20 cellular contexts compared by ENCODE assay signal in the genomic region with DNA sequence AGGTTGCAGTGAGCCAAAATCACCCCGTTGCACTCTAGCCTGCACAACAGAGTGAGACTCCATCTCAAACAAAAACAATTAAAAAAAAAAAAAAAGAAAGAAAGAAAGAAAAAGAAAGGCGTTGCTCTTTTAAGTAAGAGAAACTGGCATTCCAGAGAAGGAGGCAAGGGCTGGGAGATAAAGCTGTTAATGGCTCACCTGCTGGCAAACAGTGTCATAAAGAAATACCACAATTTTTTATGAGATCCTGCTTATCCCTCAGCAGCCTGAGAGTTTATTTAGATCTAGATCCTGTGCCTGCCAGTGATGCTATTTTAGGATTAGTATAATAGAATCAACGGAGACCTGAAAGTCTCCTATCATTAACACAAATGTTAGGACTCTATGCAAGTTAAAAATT. TPM values are rescaled to one million over a fixed set of nuclear protein-coding genes. Genes with fewer than 3 reads are reported as not detected.
DNase-seq lines count a peak whose midpoint lies in the region; ATAC-seq and TF ChIP-seq lines count a peak whose summit lies in the region.
"Had no signal": no experiment of that assay in that cellular context is flagged by ENCODE, and none has a peak within 500 bp of the region (broad histone marks: within the 10 kb centered on the region; RNA-seq: fewer than 3 reads in every experiment).

No MANE protein-coding gene starts in this region.

- intact Hi-C loops in Caco-2 (cut with micrococcal nuclease; ENCODE audit: unreplicated experiment) (loop anchor here (5.0 kb wide), 2 partner anchors 44 to 574 kb away; no protein-coding TSS in a partner anchor), PC-9 (cut with micrococcal nuclease; ENCODE audit: unreplicated experiment) (loop anchor here (5.0 kb wide), 2 partner anchors 44 to 294 kb away; no protein-coding TSS in a partner anchor)

- H3K27me3 ChIP-seq in Caco-2 (replicated peaks; ENCODE audit: control insufficient read depth, insufficient read depth, low read length): no peaks in the 10 kb centered on the region
- no peaks in the 10 kb centered on the region for H3K27me3 ChIP-seq in PC-9 (ENCODE audit: insufficient read depth, low read depth)
- H3K27me3 ChIP-seq in mesendoderm (ENCODE audit: insufficient read depth, low read length, poor library complexity): no peaks in the 10 kb centered on the region
- H3K27me3 ChIP-seq in subcutaneous abdominal adipose tissue (ENCODE audit: control insufficient read depth in 5 of 5, insufficient read depth in 4 of 5, low read length in 5 of 5): no peaks in the 10 kb centered on the region
- no peaks in the 10 kb centered on the region for H3K27me3 ChIP-seq in SJCRH30
- H3K27me3 ChIP-seq in MG63: no peaks in the 10 kb centered on the region
- H3K27me3 ChIP-seq: BLaER1 had no signal

- peaks cover 91% of the 10 kb centered on the region for H3K36me3 Mint-ChIP-seq in Caco-2 (ENCODE audit: insufficient read depth, unreplicated experiment)
- H3K36me3 Mint-ChIP-seq: CD14-positive monocyte; CD4-positive, alpha-beta memory T cell had no signal

- DNase-seq in Caco-2 (peak; percentile 53 to 54), PC-9 (no peak), mesendoderm (peak; percentile 24), SJCRH30 (no peak), GM10248 (ENCODE audit: extremely low spot score) (no peak), MG63 (no peak)
- DNase-seq: Calu3; CD4-positive, alpha-beta memory T cell; DMS79 treated with DMSO at 0.1 percent for 48 hours; GF-D8; Karpas-422; KBM-7 had no signal

- H4K8ac ChIP-seq in mesendoderm (ENCODE audit: low read depth, low read length): no peak overlapping the region

- H2AFZ ChIP-seq in PC-9: no peak overlapping the region

- H4K5ac ChIP-seq in mesendoderm (ENCODE audit: low read length): no peak overlapping the region

- no peak overlapping the region for H2BK15ac ChIP-seq in mesendoderm (replicated peaks; ENCODE audit: low read depth)

- H3K79me2 ChIP-seq in PC-9 (ENCODE audit: low read depth) (no peaks in the 10 kb centered on the region), mesendoderm (ENCODE audit: control insufficient read depth, insufficient read depth, low read length) (no peaks in the 10 kb centered on the region)

- H3K4me1 ChIP-seq in Caco-2 (peaks cover 43% of the 10 kb centered on the region), PC-9 (replicated peaks; ENCODE audit: insufficient read depth) (peaks cover 37% of the 10 kb centered on the region), mesendoderm (ENCODE audit: control insufficient read depth, low read depth, low read length) (peaks cover 3% of the 10 kb centered on the region), subcutaneous abdominal adipose tissue (ENCODE audit: control insufficient read depth in 5 of 5, insufficient read depth in 5 of 5, low read length in 5 of 5) (peaks cover 7 to 33% (median 23%) of the 10 kb centered on the region in 5 donors), SJCRH30 (peaks cover 15% of the 10 kb centered on the region)
- H3K4me1 ChIP-seq: HAP-1 had no signal

- H3K27ac ChIP-seq in PC-9 (peak overlapping the region; percentile 92; the same call in 1 of the 2 replicates), mesendoderm (ENCODE audit: low read depth, low read length) (no peak overlapping the region), subcutaneous abdominal adipose tissue (ENCODE audit: low read depth, low read length) (peak overlapping the region; percentile 97), SJCRH30 (no peak overlapping the region)
- H3K27ac ChIP-seq: BLaER1 had no signal

- no peaks in the 10 kb centered on the region for H3K9me3 ChIP-seq in Caco-2
- no peaks in the 10 kb centered on the region for H3K9me3 ChIP-seq in PC-9 (ENCODE audit: insufficient read depth, low read depth)
- H3K9me3 ChIP-seq in subcutaneous abdominal adipose tissue (ENCODE audit: control insufficient read depth in 5 of 5, low read length in 5 of 5): no peaks in the 10 kb centered on the region
- H3K9me3 ChIP-seq in SJCRH30 (replicated peaks): no peaks in the 10 kb centered on the region
- no peaks in the 10 kb centered on the region for H3K9me3 ChIP-seq in MG63
- H3K9me3 ChIP-seq: HAP-1 had no signal

- H3K4me3 ChIP-seq in Caco-2 (ENCODE audit: low read depth, low read length): no peak overlapping the region
- H3K4me3 ChIP-seq in PC-9: no peak overlapping the region
- no peak overlapping the region for H3K4me3 ChIP-seq in mesendoderm (ENCODE audit: low read length)
- no peak overlapping the region for H3K4me3 ChIP-seq in subcutaneous abdominal adipose tissue (ENCODE audit: low read depth in 1 of 5, low read length in 5 of 5)
- no peak overlapping the region for H3K4me3 ChIP-seq in SJCRH30
- no peak overlapping the region for H3K4me3 ChIP-seq in MG63
- H3K4me3 ChIP-seq: BLaER1, HAP-1 had no signal

- H3K23ac ChIP-seq in mesendoderm (ENCODE audit: low read length): no peak overlapping the region

- POLR2A ChIA-PET in Caco-2 (lab: Charles Lee) (interaction anchor here (0.6 to 1.5 kb wide), 3 partner anchors 13 to 64 kb away, joined by 3 to 4 read pairs (median 3); no protein-coding TSS in a partner anchor), PC-9 (lab: Charles Lee; ENCODE audit: unreplicated experiment) (no interaction called here), GM10248 (lab: Yijun Ruan, JAX) (no interaction called here)

- peak overlapping the region; percentile 53 for H3K4me3 Mint-ChIP-seq in Caco-2 (ENCODE audit: unreplicated experiment)
- H3K4me3 Mint-ChIP-seq: CD14-positive monocyte; CD4-positive, alpha-beta memory T cell; IgD-negative memory B cell had no signal

- H3K9me2 ChIP-seq in PC-9 (ENCODE audit: insufficient read depth): no peaks in the 10 kb centered on the region

- no peak overlapping the region for H3K56ac ChIP-seq in mesendoderm (ENCODE audit: low read length)

- H3K9ac ChIP-seq in mesendoderm (ENCODE audit: low read length) (no peak overlapping the region), subcutaneous abdominal adipose tissue (ENCODE audit: low read length in 5 of 5) (no peak overlapping the region)
- H3K9ac ChIP-seq: BLaER1 had no signal

- no peak overlapping the region for H3K18ac ChIP-seq in mesendoderm (ENCODE audit: low read length)

- H2AK5ac ChIP-seq in mesendoderm (ENCODE audit: low read length): no peak overlapping the region

- H2BK5ac ChIP-seq in mesendoderm (ENCODE audit: low read length): no peak overlapping the region

- 0 out of 2 replicates have a peak overlapping the region, but pooled peaks have one; percentile 77 for H3K4me2 ChIP-seq in PC-9
- H3K4me2 ChIP-seq in mesendoderm (ENCODE audit: low read length): no peak overlapping the region
- H3K4me2 ChIP-seq: BLaER1 had no signal

- no peak overlapping the region for H2BK120ac ChIP-seq in mesendoderm (ENCODE audit: low read depth, low read length)

- no peaks in the 10 kb centered on the region for H3K27me3 Mint-ChIP-seq in Caco-2 (ENCODE audit: insufficient read depth, unreplicated experiment)

- H3K4me1 Mint-ChIP-seq in Caco-2 (ENCODE audit: low read depth, unreplicated experiment): peaks cover 35% of the 10 kb centered on the region
- H3K4me1 Mint-ChIP-seq: CD4-positive, alpha-beta memory T cell had no signal

- CTCF ChIA-PET in Caco-2 (lab: Charles Lee) (interaction anchor here (1.0 to 1.2 kb wide), 2 partner anchors 44 to 65 kb away, joined by 3 to 4 read pairs; no protein-coding TSS in a partner anchor), PC-9 (lab: Charles Lee) (no interaction called here), GM10248 (lab: Yijun Ruan, JAX) (no interaction called here)

- no peaks in the 10 kb centered on the region for H3K9me3 Mint-ChIP-seq in Caco-2 (ENCODE audit: unreplicated experiment)
- H3K9me3 Mint-ChIP-seq: CD4-positive, alpha-beta memory T cell; IgD-negative memory B cell had no signal

- H4K20me1 ChIP-seq in PC-9 (ENCODE audit: insufficient read depth): no peaks in the 10 kb centered on the region
- H4K20me1 ChIP-seq: BLaER1 had no signal

- no CpG with 5 or more reads among the region's 3 CpGs for WGBS in mesendoderm (ENCODE audit: extremely low coverage, insufficient coverage, low lambda C conversion rate)

- H3K79me1 ChIP-seq in mesendoderm (ENCODE audit: low read length): no peaks in the 10 kb centered on the region

- no peak for ATAC-seq in GM21515 (IDR thresholded peaks at IDR 0.05; ENCODE audit: unreplicated experiment)

- TF ChIP-seq CTCF in Caco-2 (IDR thresholded peaks at IDR 0.05; ENCODE audit: insufficient read depth in 1 of 2, low read depth in 1 of 2, low read length in 1 of 2, severe bottlenecking in 1 of 2, unreplicated experiment in 1 of 2) (no peak), PC-9 (conservative IDR thresholded peaks at IDR 0.05) (no peak), GM10248 (IDR thresholded peaks at IDR 0.05; ENCODE audit: control extremely low read depth, extremely low read depth, low read depth, missing control alignments) (no peak)

- BruUV-seq in Caco-2 (replicated peaks; lab: Mats Ljungman, UMichigan): no TSS peak
- no TSS peak for BruUV-seq in PC-9 (replicated peaks; lab: Mats Ljungman, UMichigan)

- H3K36me3 ChIP-seq in Caco-2 (ENCODE audit: control insufficient read depth, insufficient read depth, low read length) (peaks cover 7% of the 10 kb centered on the region), PC-9 (ENCODE audit: low read depth) (no peaks in the 10 kb centered on the region), mesendoderm (ENCODE audit: control insufficient read depth, insufficient read depth, low read length) (no peaks in the 10 kb centered on the region), subcutaneous abdominal adipose tissue (ENCODE audit: control insufficient read depth in 5 of 5, insufficient read depth in 5 of 5, low read length in 5 of 5) (peaks cover 15 to 43% (median 33%) of the 10 kb centered on the region in 5 donors), SJCRH30 (no peaks in the 10 kb centered on the region), MG63 (no peaks in the 10 kb centered on the region)
- H3K36me3 ChIP-seq: BLaER1, HAP-1 had no signal

- peaks cover 27% of the 10 kb centered on the region for H3F3A ChIP-seq in PC-9 (ENCODE audit: insufficient read depth, low read depth)

- H3K4ac ChIP-seq in mesendoderm (ENCODE audit: low read depth, low read length): no peak overlapping the region

- H3K27ac Mint-ChIP-seq in Caco-2 (ENCODE audit: unreplicated experiment): peak overlapping the region; percentile 84
- H3K27ac Mint-ChIP-seq: CD14-positive monocyte; CD4-positive, alpha-beta memory T cell; IgD-negative memory B cell had no signal

RNA-seq across cellular contexts. Expression of gene SLC19A3, which starts 16.3 kb away (rescaled TPM):
- total RNA-seq in Caco-2 (2022): 88.2 and 98.5 TPM in 2 replicates
- total RNA-seq in PC-9 (2021): 4.3 and 4.5 TPM in 2 replicates
- polyA plus RNA-seq in mesendoderm (2013, experiment 1 of 2): 3.5 TPM
- 3.0 TPM for polyA plus RNA-seq in mesendoderm (2013, experiment 2 of 2)
- total RNA-seq in SJCRH30 (2014; rRNA removed; shearing (Covaris generic)): not detected in 2 replicates
- 1.2 and 1.6 TPM in 2 replicates for total RNA-seq in MG63 (2014; rRNA removed; shearing (Covaris generic); ENCODE audit: low replicate concordance)
- total RNA-seq: CD4-positive, alpha-beta memory T cell had no signal
- polyA plus RNA-seq: AG04450; CD14-positive monocyte; CD4-positive, alpha-beta memory T cell; IgD-negative memory B cell had no signal

RNA-seq across cellular contexts. Expression of gene SCYGR6, which starts 23.0 kb away (rescaled TPM):
- not detected in 2 replicates for total RNA-seq in Caco-2 (2022)
- not detected in 2 replicates for total RNA-seq in PC-9 (2021)
- not detected for polyA plus RNA-seq in mesendoderm (2013, experiment 1 of 2)
- not detected for polyA plus RNA-seq in mesendoderm (2013, experiment 2 of 2)
- total RNA-seq in SJCRH30 (2014; rRNA removed; shearing (Covaris generic)): not detected in 2 replicates
- not detected in 2 replicates for total RNA-seq in MG63 (2014; rRNA removed; shearing (Covaris generic); ENCODE audit: low replicate concordance)
- total RNA-seq: Calu3; CD4-positive, alpha-beta memory T cell; H4 had no signal
- polyA plus RNA-seq: AG04450; CD14-positive monocyte; CD4-positive, alpha-beta memory T cell; IgD-negative memory B cell had no signal

RNA-seq across cellular contexts. Expression of gene SCYGR7, which starts 26.6 kb away (rescaled TPM):
- not detected in 2 replicates for total RNA-seq in Caco-2 (2022)
- not detected in 2 replicates for total RNA-seq in PC-9 (2021)
- polyA plus RNA-seq in mesendoderm (2013, experiment 1 of 2): not detected
- polyA plus RNA-seq in mesendoderm (2013, experiment 2 of 2): not detected
- not detected in 2 replicates for total RNA-seq in SJCRH30 (2014; rRNA removed; shearing (Covaris generic))
- total RNA-seq in MG63 (2014; rRNA removed; shearing (Covaris generic); ENCODE audit: low replicate concordance): not detected in 2 replicates
- total RNA-seq: Calu3; CD4-positive, alpha-beta memory T cell; H4 had no signal
- polyA plus RNA-seq: AG04450; CD14-positive monocyte; CD4-positive, alpha-beta memory T cell; IgD-negative memory B cell had no signal

RNA-seq across cellular contexts. Expression of gene SCYGR5, which starts 35.0 kb away (rescaled TPM):
- not detected in 2 replicates for total RNA-seq in Caco-2 (2022)
- not detected in 2 replicates for total RNA-seq in PC-9 (2021)
- polyA plus RNA-seq in mesendoderm (2013, experiment 1 of 2): not detected
- polyA plus RNA-seq in mesendoderm (2013, experiment 2 of 2): not detected
- total RNA-seq in SJCRH30 (2014; rRNA removed; shearing (Covaris generic)): not detected in 2 replicates
- total RNA-seq in MG63 (2014; rRNA removed; shearing (Covaris generic); ENCODE audit: low replicate concordance): not detected in 2 replicates
- total RNA-seq: Calu3; CD4-positive, alpha-beta memory T cell; H4 had no signal
- polyA plus RNA-seq: AG04450; CD14-positive monocyte; CD4-positive, alpha-beta memory T cell; IgD-negative memory B cell had no signal

RNA-seq across cellular contexts. Expression of gene SCYGR8, which starts 44.1 kb away (rescaled TPM):
- not detected in 2 replicates for total RNA-seq in Caco-2 (2022)
- total RNA-seq in PC-9 (2021): not detected in 2 replicates
- not detected for polyA plus RNA-seq in mesendoderm (2013, experiment 1 of 2)
- not detected for polyA plus RNA-seq in mesendoderm (2013, experiment 2 of 2)
- not detected in 2 replicates for total RNA-seq in SJCRH30 (2014; rRNA removed; shearing (Covaris generic))
- not detected in 2 replicates for total RNA-seq in MG63 (2014; rRNA removed; shearing (Covaris generic); ENCODE audit: low replicate concordance)
- total RNA-seq: Calu3; CD4-positive, alpha-beta memory T cell; H4 had no signal
- polyA plus RNA-seq: AG04450; CD14-positive monocyte; CD4-positive, alpha-beta memory T cell; IgD-negative memory B cell had no signal

Comparison
In these comparisons a context has a peak if more than half of its experiments do, and no peak if none do; other contexts are left out.
1. DNase-seq: peak in Caco-2 (2 of 2) and mesendoderm (single experiment); none in PC-9 (0 of 2), SJCRH30 (0 of 2), GM10248 (single experiment) and MG63 (single experiment).
2. H3K27ac ChIP-seq: peak in PC-9 (single experiment) and subcutaneous abdominal adipose tissue (single experiment); none in mesendoderm (single experiment) and SJCRH30 (single experiment).
3. RNA of gene SLC19A3, which starts 16.3 kb away (total RNA-seq): 88.2 to 98.5 TPM in Caco-2; 4.3 to 4.5 TPM in PC-9, 1.2 to 1.6 TPM in MG63 and not detected in SJCRH30; every median in the first group is over 10 times any median in the second.